In the genomic region with DNA sequence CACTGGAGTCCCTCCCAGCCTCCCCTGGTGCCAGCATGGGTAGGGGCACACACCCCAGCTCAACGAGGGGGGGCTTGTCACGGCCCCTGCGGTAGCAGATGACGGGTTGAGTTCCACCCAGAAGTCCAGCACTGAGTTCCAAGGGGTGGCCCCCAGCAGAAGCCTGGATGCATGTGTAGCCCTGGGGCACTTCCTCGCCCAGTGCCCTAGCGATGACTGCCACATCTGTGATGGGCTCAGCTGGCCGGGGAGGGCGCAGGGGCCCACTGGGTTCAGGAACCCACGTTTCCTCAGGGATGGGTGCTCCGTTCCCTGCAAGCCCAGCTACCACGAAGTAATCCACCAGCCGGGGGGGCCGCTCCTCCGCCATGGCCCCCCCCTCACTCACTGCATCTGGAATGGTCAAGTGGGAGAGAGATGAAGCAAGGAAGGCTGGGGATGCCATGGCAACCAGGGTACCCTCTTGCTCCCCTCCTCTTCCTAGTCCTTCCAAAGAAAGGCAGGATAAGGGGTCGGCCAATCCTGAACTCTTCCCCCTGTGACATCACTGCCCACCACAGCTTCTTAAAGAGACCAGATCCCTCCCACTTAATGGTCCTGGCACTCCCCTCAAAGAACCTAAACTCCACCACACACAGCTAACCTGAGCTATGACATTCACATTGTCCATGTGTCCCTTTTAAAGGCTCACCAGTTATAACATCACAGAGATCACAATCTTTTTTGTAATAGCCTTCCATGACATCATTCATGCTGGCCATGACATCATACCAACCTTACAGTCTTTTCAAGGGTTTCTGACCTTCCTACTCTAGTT, we compare ENCODE assay signal across 9 cellular contexts. TPM values are rescaled to one million over a fixed set of nuclear protein-coding genes. Genes with fewer than 3 reads are reported as not detected.
DNase-seq lines count a peak whose midpoint lies in the region; ATAC-seq and TF ChIP-seq lines count a peak whose summit lies in the region.
"Had no signal": no experiment of that assay in that cellular context is flagged by ENCODE, and none has a peak within 500 bp of the region (broad histone marks: within the 10 kb centered on the region; RNA-seq: fewer than 3 reads in every experiment).

No MANE protein-coding gene starts in this region.

- DNase-seq in CD8-positive, alpha-beta T cell = no peak
- DNase-seq in MM.1S = no peak
- DNase-seq in neural progenitor cell (ENCODE audit: low spot score) = no peak
- no peak for DNase-seq in stimulated activated naive CD4-positive, alpha-beta T cell (lab: John Stamatoyannopoulos, UW)
- DNase-seq in stimulated activated CD8-positive, alpha-beta memory T cell treated with anti-CD3 and anti-CD28 coated beads, Interleukin-4, amount 100 ng/mL, for 48 hours = no peak
- no peak for DNase-seq in cerebellum (ENCODE audit: low spot score)

- H3K27me3 ChIP-seq in CD8-positive, alpha-beta T cell (ENCODE audit: insufficient read depth, low read length) = no peaks in the 10 kb centered on the region
- H3K27me3 ChIP-seq in MM.1S (replicated peaks; ENCODE audit: insufficient read depth, low read length) (no peaks in the 10 kb centered on the region), neural progenitor cell (no peaks in the 10 kb centered on the region)
- H3K27me3 ChIP-seq: cardiac muscle cell had no signal

- H3K4me1 Mint-ChIP-seq in CD8-positive, alpha-beta T cell (ENCODE audit: low read depth) = peaks cover 36% of the 10 kb centered on the region
- H3K4me1 Mint-ChIP-seq in neural progenitor cell = peaks cover 19% of the 10 kb centered on the region

- no peak for TF ChIP-seq CTCF in CD8-positive, alpha-beta T cell (IDR thresholded peaks at IDR 0.05)
- TF ChIP-seq CTCF in MM.1S (IDR thresholded peaks at IDR 0.05; ENCODE audit: low read length) (no peak), neural progenitor cell (IDR thresholded peaks at IDR 0.05) (no peak)

- no peaks in the 10 kb centered on the region for H3K9me2 ChIP-seq in MM.1S (replicated peaks; ENCODE audit: insufficient read depth, low read length)

- no peaks in the 10 kb centered on the region for H3K9me3 Mint-ChIP-seq in CD8-positive, alpha-beta T cell
- no peaks in the 10 kb centered on the region for H3K9me3 Mint-ChIP-seq in neural progenitor cell

- H3K4me2 ChIP-seq in MM.1S (ENCODE audit: low read depth, low read length) = peak overlapping the region; percentile 89; the same call in 1 of the 2 replicates
- H3K4me2 ChIP-seq in neural progenitor cell = no peak overlapping the region

- peak overlapping the region; percentile 94 for H3K4me3 Mint-ChIP-seq in CD8-positive, alpha-beta T cell
- peak overlapping the region; percentile 90 for H3K4me3 Mint-ChIP-seq in neural progenitor cell

- no peak overlapping the region for H2AFZ ChIP-seq in MM.1S (ENCODE audit: low read length)
- no peak overlapping the region for H2AFZ ChIP-seq in neural progenitor cell (replicated peaks)

- peak overlapping the region; percentile 71 for H3K4me3 ChIP-seq in CD8-positive, alpha-beta T cell (ENCODE audit: low read depth, low read length)
- peak overlapping the region; percentile 91; the same call in 1 of the 2 replicates for H3K4me3 ChIP-seq in MM.1S (ENCODE audit: low read length)
- H3K4me3 ChIP-seq in neural progenitor cell = no peak overlapping the region

- no peak for ATAC-seq in CD8-positive, alpha-beta T cell
- ATAC-seq in HG02884 (IDR thresholded peaks at IDR 0.05; ENCODE audit: unreplicated experiment) = no peak

- peaks cover 73% of the 10 kb centered on the region for H3K36me3 Mint-ChIP-seq in CD8-positive, alpha-beta T cell
- peaks cover 24% of the 10 kb centered on the region for H3K36me3 Mint-ChIP-seq in neural progenitor cell

- H3K27ac Mint-ChIP-seq in CD8-positive, alpha-beta T cell = peak overlapping the region; percentile 86
- no peak overlapping the region for H3K27ac Mint-ChIP-seq in neural progenitor cell

- POLR2A ChIA-PET in CD8-positive, alpha-beta T cell (lab: Charles Lee) = interaction anchor here (0.6 to 3.9 kb wide), 19 partner anchors 10 to 149 kb away, joined by 3 to 57 read pairs (median 6); partner anchors contain the start of genes CREB3L4, CRTC2, GATAD2B and JTB

- peaks cover 36% of the 10 kb centered on the region for H3K4me1 ChIP-seq in CD8-positive, alpha-beta T cell (ENCODE audit: insufficient read depth, low read length)
- H3K4me1 ChIP-seq in MM.1S (ENCODE audit: low read length) = peaks cover 5% of the 10 kb centered on the region
- H3K4me1 ChIP-seq in neural progenitor cell = peaks cover 5% of the 10 kb centered on the region

- no peaks in the 10 kb centered on the region for H3K9me3 ChIP-seq in CD8-positive, alpha-beta T cell (ENCODE audit: low read length)
- no peaks in the 10 kb centered on the region for H3K9me3 ChIP-seq in MM.1S (replicated peaks; ENCODE audit: insufficient read depth, low read length)
- H3K9me3 ChIP-seq in neural progenitor cell (ENCODE audit: low read depth) = no peaks in the 10 kb centered on the region

- peaks cover 28% of the 10 kb centered on the region for H3K79me2 ChIP-seq in MM.1S (ENCODE audit: low read length)
- H3K79me2 ChIP-seq in neural progenitor cell (ENCODE audit: low read depth) = peaks cover 17% of the 10 kb centered on the region

- peak overlapping the region; percentile 81 for H3K27ac ChIP-seq in CD8-positive, alpha-beta T cell (ENCODE audit: low read depth, low read length)
- H3K27ac ChIP-seq in MM.1S (ENCODE audit: low read length) (peak overlapping the region; percentile 85; the same call in 1 of the 2 replicates), cingulate gyrus (ENCODE audit: low read depth, low read length) (peak overlapping the region; percentile 34), neural progenitor cell (no peak overlapping the region)

- intact Hi-C loops in CD8-positive, alpha-beta T cell (cut with DNase I, micrococcal nuclease) = loop anchor here in 1 of 2 experiments (2.0 kb wide), 1 partner anchor 43 kb away; the partner anchor contains the start of gene RAB13

- H3K27me3 Mint-ChIP-seq in CD8-positive, alpha-beta T cell (ENCODE audit: low read depth) = no peaks in the 10 kb centered on the region
- H3K27me3 Mint-ChIP-seq in neural progenitor cell (ENCODE audit: insufficient read depth, low read depth) = peaks cover 4% of the 10 kb centered on the region

- H3F3A ChIP-seq in MM.1S (ENCODE audit: insufficient read depth, low read length) = peaks cover 28% of the 10 kb centered on the region
- H3F3A ChIP-seq in neural progenitor cell (ENCODE audit: low read depth) = peaks cover 28% of the 10 kb centered on the region

- H3K36me3 ChIP-seq in CD8-positive, alpha-beta T cell (ENCODE audit: insufficient read depth, low read length) = peaks cover 29% of the 10 kb centered on the region
- no peaks in the 10 kb centered on the region for H3K36me3 ChIP-seq in MM.1S (replicated peaks; ENCODE audit: insufficient read depth, low read length)
- no peaks in the 10 kb centered on the region for H3K36me3 ChIP-seq in neural progenitor cell

- CTCF ChIA-PET in CD8-positive, alpha-beta T cell (lab: Charles Lee) = interaction anchor here (0.8 to 5.6 kb wide), 12 partner anchors 10 to 147 kb away, joined by 3 to 40 read pairs (median 6); partner anchors contain the start of genes CREB3L4, GATAD2B, RAB13 and RPS27

- peak overlapping the region; percentile 86; the same call in 1 of the 2 replicates for H3K9ac ChIP-seq in MM.1S (ENCODE audit: low read length)
- no peak overlapping the region for H3K9ac ChIP-seq in neural progenitor cell

- no peaks in the 10 kb centered on the region for H4K20me1 ChIP-seq in MM.1S (ENCODE audit: insufficient read depth, low read length)
- peaks cover 18% of the 10 kb centered on the region for H4K20me1 ChIP-seq in neural progenitor cell (ENCODE audit: low read depth)

RNA-seq across cellular contexts. Expression of gene DENND4B, which starts 2.3 kb away (rescaled TPM):
- total RNA-seq in CD8-positive, alpha-beta T cell = 10 to 100 TPM; 87.2 to 91.3 TPM
- total RNA-seq in neural progenitor cell (ENCODE audit: low replicate concordance) (2.7 and 11.6 TPM in 2 replicates), cerebellum (31.1 TPM)

RNA-seq across cellular contexts. Expression of gene CRTC2, which starts 14.2 kb away (rescaled TPM):
- 100 to 1,000 TPM; 169 to 201 TPM for total RNA-seq in CD8-positive, alpha-beta T cell
- 6.7 and 14.2 TPM in 2 replicates for total RNA-seq in neural progenitor cell (ENCODE audit: low replicate concordance)
- 13.2 TPM for total RNA-seq in cerebellum

RNA-seq across cellular contexts. Expression of gene SLC39A1, which starts 19.1 kb away (rescaled TPM):
- 1 to 10 TPM; 7.2 to 7.7 TPM for total RNA-seq in CD8-positive, alpha-beta T cell
- total RNA-seq in neural progenitor cell (ENCODE audit: low replicate concordance) (73.2 and 131 TPM in 2 replicates), cerebellum (22.0 TPM)

RNA-seq across cellular contexts. Expression of gene GATAD2B, which starts 21.4 kb away (rescaled TPM):
- 10 to 100 TPM; 52.0 to 52.1 TPM for total RNA-seq in CD8-positive, alpha-beta T cell
- total RNA-seq in neural progenitor cell (ENCODE audit: low replicate concordance) (14.8 and 16.8 TPM in 2 replicates), cerebellum (19.4 TPM)

RNA-seq across cellular contexts. Expression of gene CREB3L4, which starts 23.5 kb away (rescaled TPM):
- 1 to 10 TPM; 3.0 to 3.7 TPM for total RNA-seq in CD8-positive, alpha-beta T cell
- total RNA-seq in neural progenitor cell (ENCODE audit: low replicate concordance) (33.8 and 39.7 TPM in 2 replicates), cerebellum (13.8 TPM)

Comparison
In these comparisons a context has a peak if more than half of its experiments do, and no peak if none do; other contexts are left out.
1. RNA of gene CRTC2, which starts 14.2 kb away (total RNA-seq): 169 to 201 TPM in CD8-positive, alpha-beta T cell; 13.2 TPM in cerebellum (single experiment) and 6.7 to 14.2 TPM in neural progenitor cell; every median in the first group is over 10 times any median in the second.